13 cellular contexts compared by ENCODE assay signal in genomic region chr20:50242548-50242862, GRCh38.
"Had no signal": no experiment of that assay in that cellular context is flagged by ENCODE, and none has a peak within 500 bp of the region (broad histone marks: within the 10 kb centered on the region; RNA-seq: fewer than 3 reads in every experiment).

No MANE protein-coding gene starts in this region.

- H3K27ac ChIP-seq: epithelial cell of prostate, parathyroid adenoma, upper lobe of left lung had no signal

- H3K36me3 ChIP-seq: upper lobe of left lung had no signal

- H3K4me1 ChIP-seq: parathyroid adenoma had no signal

- H3K27ac Mint-ChIP-seq: activated CD4-positive, alpha-beta memory T cell treated with anti-CD3 and anti-CD28 coated beads for 36 hours; activated CD4-positive, alpha-beta T cell treated with anti-CD3 and anti-CD28 coated beads for 36 hours; activated naive CD4-positive, alpha-beta T cell treated with anti-CD3 and anti-CD28 coated beads, Interleukin-2, amount 50 U/mL, for 72 hours; effector memory CD8-positive, alpha-beta T cell; immature natural killer cell; stimulated activated memory B cell treated with anti-CD40 and anti-IgM and Interleukin-4, amounts not matched to agents 10 μg/mL and 1 μg/mL and 100 μg/mL, for 72 hours; T-helper 1 cell treated with Interleukin-12 subunit alpha and Interleukin-12 subunit beta and Interleukin-4 antibody, amounts not matched to agents 30 μg/mL and 1 μg/mL, for 36 hours had no signal

- DNase-seq: activated CD4-positive, alpha-beta memory T cell treated with anti-CD3 and anti-CD28 coated beads for 36 hours; activated CD4-positive, alpha-beta T cell treated with anti-CD3 and anti-CD28 coated beads for 36 hours; activated effector memory CD4-positive, alpha-beta T cell treated with anti-CD3 and anti-CD28 coated beads, Interleukin-2, amount 50 U/mL, for 16 hours; activated T-cell treated with anti-CD3 and anti-CD28 coated beads, Interleukin-2, amount 50 U/mL, for 4 hours; effector memory CD8-positive, alpha-beta T cell; immature natural killer cell; stimulated activated CD4-positive, alpha-beta T cell treated with anti-CD3 and anti-CD28 coated beads, Interleukin-12 subunit alpha, Interleukin-12 subunit beta, amount 100 ng/mL, for 4 hours had no signal

- H3K9me3 Mint-ChIP-seq: activated CD4-positive, alpha-beta memory T cell treated with anti-CD3 and anti-CD28 coated beads for 36 hours; activated naive CD4-positive, alpha-beta T cell treated with anti-CD3 and anti-CD28 coated beads, Interleukin-2, amount 50 U/mL, for 72 hours; activated T-cell treated with anti-CD3 and anti-CD28 coated beads, Interleukin-2, amount 50 U/mL, for 4 hours; effector memory CD8-positive, alpha-beta T cell; immature natural killer cell; stimulated activated memory B cell treated with anti-CD40 and anti-IgM and Interleukin-4, amounts not matched to agents 10 μg/mL and 1 μg/mL and 100 μg/mL, for 72 hours; T-helper 1 cell treated with Interleukin-12 subunit alpha and Interleukin-12 subunit beta and Interleukin-4 antibody, amounts not matched to agents 30 μg/mL and 1 μg/mL, for 36 hours had no signal

- H3K27me3 ChIP-seq: upper lobe of left lung had no signal

- H3K9me3 ChIP-seq: upper lobe of left lung had no signal

- ATAC-seq: activated CD4-positive, alpha-beta T cell treated with anti-CD3 and anti-CD28 coated beads for 36 hours; activated naive CD4-positive, alpha-beta T cell treated with anti-CD3 and anti-CD28 coated beads, Interleukin-2, amount 50 U/mL, for 72 hours; activated T-cell treated with anti-CD3 and anti-CD28 coated beads, Interleukin-2, amount 50 U/mL, for 4 hours; effector memory CD8-positive, alpha-beta T cell; stimulated activated memory B cell treated with anti-CD40 and anti-IgM and Interleukin-4, amounts not matched to agents 10 μg/mL and 1 μg/mL and 100 μg/mL, for 72 hours had no signal

- H3K9ac ChIP-seq: parathyroid adenoma had no signal

- H3K4me1 Mint-ChIP-seq: activated CD4-positive, alpha-beta T cell treated with anti-CD3 and anti-CD28 coated beads for 36 hours; immature natural killer cell; stimulated activated memory B cell treated with anti-CD40 and anti-IgM and Interleukin-4, amounts not matched to agents 10 μg/mL and 1 μg/mL and 100 μg/mL, for 72 hours had no signal

- H3K36me3 Mint-ChIP-seq: activated CD4-positive, alpha-beta memory T cell treated with anti-CD3 and anti-CD28 coated beads for 36 hours; activated naive CD4-positive, alpha-beta T cell treated with anti-CD3 and anti-CD28 coated beads, Interleukin-2, amount 50 U/mL, for 72 hours; immature natural killer cell; stimulated activated memory B cell treated with anti-CD40 and anti-IgM and Interleukin-4, amounts not matched to agents 10 μg/mL and 1 μg/mL and 100 μg/mL, for 72 hours had no signal

- H3K4me3 ChIP-seq: upper lobe of left lung had no signal

- H3K4me3 Mint-ChIP-seq: activated CD4-positive, alpha-beta memory T cell treated with anti-CD3 and anti-CD28 coated beads for 36 hours; activated CD4-positive, alpha-beta T cell treated with anti-CD3 and anti-CD28 coated beads for 36 hours; activated T-cell treated with anti-CD3 and anti-CD28 coated beads, Interleukin-2, amount 50 U/mL, for 4 hours; effector memory CD8-positive, alpha-beta T cell; immature natural killer cell; stimulated activated memory B cell treated with anti-CD40 and anti-IgM and Interleukin-4, amounts not matched to agents 10 μg/mL and 1 μg/mL and 100 μg/mL, for 72 hours; T-helper 1 cell treated with Interleukin-12 subunit alpha and Interleukin-12 subunit beta and Interleukin-4 antibody, amounts not matched to agents 30 μg/mL and 1 μg/mL, for 36 hours had no signal

- H3K79me2 ChIP-seq: parathyroid adenoma had no signal

- H2AFZ ChIP-seq: parathyroid adenoma had no signal
